In the genomic region with DNA sequence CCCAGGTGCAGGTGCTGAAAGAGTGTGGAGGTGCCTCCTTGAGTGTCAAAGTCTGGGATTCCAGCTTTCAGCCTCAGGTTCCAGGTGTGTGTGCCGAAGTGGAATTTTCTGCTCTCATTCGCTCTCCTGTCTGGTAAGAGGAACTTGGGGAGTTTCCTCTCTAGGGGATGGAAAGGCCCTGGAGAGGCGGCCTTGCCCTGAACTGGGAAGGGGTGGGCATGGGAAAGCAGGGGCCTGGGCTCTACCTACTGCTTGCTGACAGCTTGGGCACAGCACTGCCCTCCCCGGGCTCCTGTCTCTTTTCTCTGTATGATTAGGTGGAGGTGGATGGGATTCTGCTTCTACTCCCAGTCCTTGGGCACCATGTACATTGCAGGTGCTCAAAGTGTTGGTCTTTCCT, we compare ENCODE assay signal across 8 cellular contexts.
"Had no signal": no experiment of that assay in that cellular context is flagged by ENCODE, and none has a peak within 500 bp of the region (broad histone marks: within the 10 kb centered on the region; RNA-seq: fewer than 3 reads in every experiment).

No MANE protein-coding gene starts in this region.

- FAIRE-seq: G401.6, GM12878, GM12891, GM12892, GM18507, GM19239 had no signal

- DNase-seq: GDM1, GF-D8 had no signal

- H3K4me3 ChIP-seq: GM12878 had no signal
